8 cellular contexts compared by ENCODE assay signal in the genomic region with DNA sequence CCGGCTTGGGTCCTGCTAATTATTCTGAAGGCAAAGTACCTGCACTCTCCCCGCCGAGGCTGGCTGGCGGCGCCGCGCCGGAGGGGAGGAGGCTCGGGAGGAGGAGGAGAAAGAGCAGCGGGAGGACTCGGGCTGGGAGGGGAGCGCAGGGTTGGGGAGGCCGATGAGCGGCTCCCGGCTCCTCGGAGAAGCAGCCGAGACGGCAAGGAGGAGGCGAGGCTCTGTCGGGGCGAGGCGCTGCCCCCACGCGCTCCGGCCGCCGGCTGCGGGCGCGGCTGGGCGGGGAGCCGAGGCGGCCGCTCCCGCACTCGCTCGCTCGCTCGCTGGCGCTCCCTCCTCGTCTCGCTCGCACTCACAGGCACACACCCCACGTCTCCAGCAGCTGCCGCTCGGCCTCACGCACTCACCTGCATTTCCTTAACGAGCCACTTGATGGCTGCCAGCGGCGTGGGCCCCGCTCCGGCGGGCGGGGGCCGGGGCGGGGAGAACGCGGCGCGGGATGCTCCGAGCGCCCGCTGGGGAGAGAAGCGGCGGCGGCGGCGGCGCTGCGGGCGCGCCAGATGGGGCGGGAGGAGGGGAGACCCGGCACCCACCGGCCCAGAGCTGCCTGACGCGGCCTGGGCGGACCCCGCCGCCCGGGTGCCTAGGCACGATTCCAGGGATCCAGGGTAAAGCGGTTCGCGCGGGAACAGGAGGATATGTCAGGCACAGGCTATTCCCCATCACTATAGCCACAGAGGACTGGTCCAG. TPM values are rescaled to one million over a fixed set of nuclear protein-coding genes. Genes with fewer than 3 reads are reported as not detected.
DNase-seq lines count a peak whose midpoint lies in the region; ATAC-seq, FAIRE-seq and TF ChIP-seq lines count a peak whose summit lies in the region.

PTPRD (minus strand) TSS at position 354 of the 750 bp plus-strand sequence.

- no peak within 1 kb of the TSS for H3K27ac ChIP-seq in astrocyte (ENCODE audit: low read depth, low read length)

- TF ChIP-seq CTCF in BE2C (IDR thresholded peaks at IDR 0.05; ENCODE audit: low read depth, low read length) (no peak; the same call in 1 of the 2 replicates), astrocyte (IDR thresholded peaks at IDR 0.05; ENCODE audit: insufficient read depth, low read depth, low read length) (no peak)

- no peaks in the 10 kb centered on the region for H3K79me2 ChIP-seq in astrocyte (ENCODE audit: insufficient read depth, low read length)

- no peak for FAIRE-seq in astrocyte (lab: Jason Lieb, UNC)

- H3K9me3 ChIP-seq in BE2C (no peaks in the 10 kb centered on the region), astrocyte (ENCODE audit: insufficient read depth, low read depth, low read length) (no peaks in the 10 kb centered on the region)

- DNase-seq in BE2C = peak; percentile 61
- peak; percentile 62 for DNase-seq in NCI-H345 (lab: John Stamatoyannopoulos, UW)
- peak; percentile 24 for DNase-seq in astrocyte (ENCODE audit: low read depth)
- peak; percentile 87 for DNase-seq in retina
- DNase-seq in activated effector memory CD4-positive, alpha-beta T cell treated with Interleukin-2 at 50 U/mL for 16 hours = no peak

- H2AFZ ChIP-seq in astrocyte (ENCODE audit: low read depth, low read length) = peak within 1 kb of the TSS; percentile 76

- H3K27ac Mint-ChIP-seq in astrocyte (ENCODE audit: unreplicated experiment) = peak within 1 kb of the TSS; percentile 53

- H3K4me3 ChIP-seq in BE2C (ENCODE audit: low read depth, low read length) (peak within 1 kb of the TSS; percentile 48), astrocyte (ENCODE audit: insufficient read depth, low read depth, low read length) (peak within 1 kb of the TSS; percentile 60), iPS-11a (ENCODE audit: low read depth, low read length) (peak within 1 kb of the TSS; percentile 49)

- H3K36me3 ChIP-seq in BE2C (no peaks in the 10 kb centered on the region), astrocyte (ENCODE audit: insufficient read depth, low read length) (no peaks in the 10 kb centered on the region)

- H3K9me3 Mint-ChIP-seq in astrocyte (ENCODE audit: unreplicated experiment) = no peaks in the 10 kb centered on the region

- ATAC-seq in GM18868 (IDR thresholded peaks at IDR 0.05; ENCODE audit: unreplicated experiment) (peak; percentile 98), HG03066 (IDR thresholded peaks at IDR 0.05; ENCODE audit: low read depth, unreplicated experiment) (peak; percentile 97)

- no peaks in the 10 kb centered on the region for H3K36me3 Mint-ChIP-seq in astrocyte (ENCODE audit: low read depth, unreplicated experiment)

- H3K27me3 Mint-ChIP-seq in astrocyte (ENCODE audit: low read depth, unreplicated experiment) = peaks cover 44% of the 10 kb centered on the region

- H3K4me1 Mint-ChIP-seq in astrocyte (ENCODE audit: low read depth, unreplicated experiment) = peaks cover 6% of the 10 kb centered on the region

- no peaks in the 10 kb centered on the region for H3K4me1 ChIP-seq in BE2C
- H3K4me1 ChIP-seq in astrocyte (ENCODE audit: insufficient read depth, low read length) = peaks cover 5% of the 10 kb centered on the region

- H3K4me2 ChIP-seq in astrocyte (ENCODE audit: low read length) = peak within 1 kb of the TSS; percentile 89

- H3K4me3 Mint-ChIP-seq in astrocyte (ENCODE audit: unreplicated experiment) = peak within 1 kb of the TSS; percentile 95

- H3K27me3 ChIP-seq in BE2C = peaks cover 26% of the 10 kb centered on the region
- H3K27me3 ChIP-seq in astrocyte (ENCODE audit: insufficient read depth, low read length) = peaks cover 22% of the 10 kb centered on the region

- H4K20me1 ChIP-seq in astrocyte (ENCODE audit: insufficient read depth, low read length) = no peaks in the 10 kb centered on the region

- H3K9ac ChIP-seq in astrocyte (ENCODE audit: low read length) = peak within 1 kb of the TSS; percentile 58

RNA-seq across cellular contexts. Expression of gene PTPRD, which starts in this region (rescaled TPM):
- polyA plus RNA-seq in BE2C (2012; ENCODE audit: insufficient read depth, insufficient read length, low read depth) = 0.42 TPM
- total RNA-seq in astrocyte = 84.0 and 88.1 TPM in 2 replicates
